11 cellular contexts compared by ENCODE assay signal in genomic region chr7:87129836-87130235, GRCh38. TPM values are rescaled to one million over a fixed set of nuclear protein-coding genes. Genes with fewer than 3 reads are reported as not detected.
DNase-seq lines count a peak whose midpoint lies in the region; ATAC-seq and TF ChIP-seq lines count a peak whose summit lies in the region.
"Had no signal": no experiment of that assay in that cellular context is flagged by ENCODE, and none has a peak within 500 bp of the region (broad histone marks: within the 10 kb centered on the region; RNA-seq: fewer than 3 reads in every experiment).

No MANE protein-coding gene starts in this region.

- TF ChIP-seq CTCF in nephron progenitor cell (IDR thresholded peaks at IDR 0.05) (no peak), HFFc6 (IDR thresholded peaks at IDR 0.05) (no peak)

- ATAC-seq in GM18870 (IDR thresholded peaks at IDR 0.05; ENCODE audit: unreplicated experiment) (peak; percentile 100), GM21737 (IDR thresholded peaks at IDR 0.05; ENCODE audit: unreplicated experiment) (peak; percentile 93), HG03342 (IDR thresholded peaks at IDR 0.05; ENCODE audit: unreplicated experiment) (peak; percentile 99)

- H3K9me3 Mint-ChIP-seq in nephron progenitor cell (no peaks in the 10 kb centered on the region), HFFc6 (no peaks in the 10 kb centered on the region)
- H3K9me3 Mint-ChIP-seq: type B pancreatic cell had no signal

- H3K4me1 Mint-ChIP-seq in nephron progenitor cell: peaks cover 26% of the 10 kb centered on the region
- no peaks in the 10 kb centered on the region for H3K4me1 Mint-ChIP-seq in HFFc6 (ENCODE audit: low read depth)

- H3K36me3 Mint-ChIP-seq in nephron progenitor cell (ENCODE audit: low read depth): no peaks in the 10 kb centered on the region
- H3K36me3 Mint-ChIP-seq in HFFc6 (ENCODE audit: low read depth): no peaks in the 10 kb centered on the region
- H3K36me3 Mint-ChIP-seq: type B pancreatic cell had no signal

- DNase-seq in nephron progenitor cell: no peak
- DNase-seq in HFFc6: no peak
- no peak for DNase-seq in NCI-H187 treated with DMSO at 0.1 percent for 48 hours (lab: John Stamatoyannopoulos, UW)
- no peak for DNase-seq in NCI-H510A treated with DMSO at 0.1 percent for 48 hours (lab: John Stamatoyannopoulos, UW)
- DNase-seq in SKM-1 treated with dmso at 0.1 percent for 144 hours (lab: John Stamatoyannopoulos, UW; ENCODE audit: unreplicated experiment): no peak
- DNase-seq: activated CD8-positive, alpha-beta memory T cell treated with anti-CD3 and anti-CD28 coated beads for 24 hours; NCI-H1105 had no signal

- H3K27ac Mint-ChIP-seq in nephron progenitor cell: peak overlapping the region; percentile 41
- H3K27ac Mint-ChIP-seq in HFFc6: no peak overlapping the region
- H3K27ac Mint-ChIP-seq: type B pancreatic cell had no signal

- H3K4me3 Mint-ChIP-seq in nephron progenitor cell (no peak overlapping the region), HFFc6 (no peak overlapping the region)
- H3K4me3 Mint-ChIP-seq: type B pancreatic cell had no signal

- H3K27me3 Mint-ChIP-seq in nephron progenitor cell (ENCODE audit: low read depth, poor library complexity) (no peaks in the 10 kb centered on the region), HFFc6 (ENCODE audit: insufficient read depth) (no peaks in the 10 kb centered on the region; the same call in 1 of the 2 replicates)
- H3K27me3 Mint-ChIP-seq: type B pancreatic cell had no signal

RNA-seq across cellular contexts. Expression of gene DMTF1, which starts 22.4 kb away (rescaled TPM):
- total RNA-seq in HFFc6 (2021; fragmentation: NEBNext Ultra II Directional; extraction: Animal tissue kit (Norgen Biotek cat#: 25700)): 10 to 100 TPM; 26.2 to 33.0 (median 30.7) TPM
